ENCODE assay signal across 20 cellular contexts in the genomic region with DNA sequence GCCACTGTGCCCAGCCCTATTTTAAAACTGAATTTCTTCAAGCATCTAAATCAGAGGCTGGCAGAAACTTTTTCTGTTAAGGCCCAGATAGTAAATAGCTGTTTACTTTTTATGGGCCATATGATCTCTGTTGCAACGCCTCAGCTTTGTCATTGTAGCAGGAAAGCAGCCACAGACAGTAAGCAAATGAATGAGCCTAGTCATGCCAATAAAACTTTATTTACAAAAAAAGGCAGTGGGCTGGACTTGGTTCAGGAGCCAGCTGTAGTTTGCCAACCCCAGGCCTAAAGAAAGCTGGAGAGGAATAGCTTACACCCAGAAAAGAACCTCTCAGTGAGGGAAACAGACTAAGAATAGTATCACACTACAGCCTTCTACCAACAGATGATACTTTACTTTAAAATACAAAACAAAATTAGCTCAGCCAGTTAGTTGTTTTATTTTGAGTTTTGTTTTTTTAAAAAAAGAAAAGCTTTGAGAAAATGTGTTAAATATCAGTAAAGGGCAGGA. TPM values are rescaled to one million over a fixed set of nuclear protein-coding genes. Genes with fewer than 3 reads are reported as not detected.
DNase-seq lines count a peak whose midpoint lies in the region; ATAC-seq, FAIRE-seq and TF ChIP-seq lines count a peak whose summit lies in the region.
"Had no signal": no experiment of that assay in that cellular context is flagged by ENCODE, and none has a peak within 500 bp of the region (broad histone marks: within the 10 kb centered on the region; RNA-seq: fewer than 3 reads in every experiment).

No MANE protein-coding gene starts in this region.

- no peaks in the 10 kb centered on the region for H4K20me1 ChIP-seq in PC-3 (ENCODE audit: low read length)
- H4K20me1 ChIP-seq in HepG2 (ENCODE audit: insufficient read depth, low read length), result no peaks in the 10 kb centered on the region
- H4K20me1 ChIP-seq: BLaER1 had no signal

- H2AFZ ChIP-seq in PC-3 (ENCODE audit: low read length), result no peak overlapping the region
- H2AFZ ChIP-seq in HepG2 (ENCODE audit: low read length), result no peak overlapping the region

- 0% methylated on average over 1 of the region's 1 CpG for WGBS in HepG2 (ENCODE audit: low lambda C conversion rate)
- 44 to 79% (median 62%) methylated on average over 1 of the region's 1 CpG for WGBS in small intestine, 3 donors

- no peaks in the 10 kb centered on the region for H3K9me2 ChIP-seq in PC-3 (replicated peaks; ENCODE audit: low read length)

- no peaks in the 10 kb centered on the region for H3K27me3 Mint-ChIP-seq in activated CD4-positive, alpha-beta T cell treated with anti-CD3 and anti-CD28 coated beads, Interleukin-2, amount 10 ng/mL, durations not matched to agents 24 days and 14 days

- no peaks in the 10 kb centered on the region for H3K9me3 ChIP-seq in PC-3 (ENCODE audit: low read length)
- H3K9me3 ChIP-seq in HepG2 (ENCODE audit: low read length), result no peaks in the 10 kb centered on the region
- no peaks in the 10 kb centered on the region for H3K9me3 ChIP-seq in small intestine (ENCODE audit: control insufficient read depth, low read depth)
- H3K9me3 ChIP-seq: BLaER1 had no signal

- no peaks in the 10 kb centered on the region for H3K27me3 ChIP-seq in PC-3 (ENCODE audit: low read length)
- no peaks in the 10 kb centered on the region for H3K27me3 ChIP-seq in HepG2 (ENCODE audit: control insufficient read depth in 1 of 2, insufficient read depth in 2 of 2, low read length in 2 of 2)
- H3K27me3 ChIP-seq in small intestine (ENCODE audit: control insufficient read depth in 2 of 2, insufficient read depth in 2 of 2, low read length in 2 of 2), result no peaks in the 10 kb centered on the region
- H3K27me3 ChIP-seq: BLaER1 had no signal

- no peak for TF ChIP-seq RAD21 in HepG2 (CRISPR knock-in tag; IDR thresholded peaks at IDR 0.05)

- peaks cover 8% of the 10 kb centered on the region for H3K4me1 Mint-ChIP-seq in activated CD4-positive, alpha-beta T cell treated with anti-CD3 and anti-CD28 coated beads, Interleukin-2, amount 10 ng/mL, durations not matched to agents 24 days and 14 days

- ATAC-seq in PC-3, result peak; percentile 33
- no peak for ATAC-seq in HepG2
- ATAC-seq: CD8-positive, alpha-beta T cell; HCT116 had no signal

- TF ChIP-seq EP300 in HepG2 (IDR thresholded peaks at IDR 0.05; ENCODE audit: low read depth in 2 of 2, low read length in 2 of 2) (no peak), HepG2 (CRISPR knock-in tag; IDR thresholded peaks at IDR 0.05; ENCODE audit: borderline replicate concordance) (no peak)

- BruUV-seq in PC-3 (replicated peaks; lab: Mats Ljungman, UMichigan), result no TSS peak
- no TSS peak for BruUV-seq in HepG2 (replicated peaks; lab: Mats Ljungman, UMichigan)

- peaks cover 30% of the 10 kb centered on the region for H3K36me3 Mint-ChIP-seq in activated CD4-positive, alpha-beta T cell treated with anti-CD3 and anti-CD28 coated beads, Interleukin-2, amount 10 ng/mL, durations not matched to agents 24 days and 14 days (ENCODE audit: low read depth)
- H3K36me3 Mint-ChIP-seq: CD8-positive, alpha-beta T cell had no signal

- intact Hi-C loops in PC-3 (cut with micrococcal nuclease) (no loop called here), HepG2 (cut with micrococcal nuclease; ENCODE audit: unreplicated experiment) (no loop called here)
- intact Hi-C loops in activated CD4-positive, alpha-beta T cell treated with anti-CD3 and anti-CD28 coated beads, Interleukin-2, amount 10 ng/mL, durations not matched to agents 24 days and 14 days (cut with micrococcal nuclease), result no loop called here

- H3K36me3 ChIP-seq in PC-3 (ENCODE audit: low read depth, low read length) (peaks cover 24% of the 10 kb centered on the region), HepG2 (replicated peaks in 1 of 2; ENCODE audit: control insufficient read depth in 1 of 2, insufficient read depth in 2 of 2, low read length in 2 of 2) (no peaks in the 10 kb centered on the region; a peak in 1 of 5 replicates), small intestine (ENCODE audit: control insufficient read depth in 2 of 2, insufficient read depth in 2 of 2, low read length in 2 of 2) (no peaks in the 10 kb centered on the region)

- no peak overlapping the region for H3K9ac ChIP-seq in PC-3 (ENCODE audit: low read length)
- H3K9ac ChIP-seq in HepG2 (ENCODE audit: insufficient read depth, low read depth, low read length), result no peak overlapping the region
- H3K9ac ChIP-seq: BLaER1 had no signal

- FAIRE-seq in HepG2 (lab: Jason Lieb, UNC) (no peak), small intestine (lab: Jason Lieb, UNC) (no peak)
- FAIRE-seq: D721Med, G401.6, GM18507 had no signal

- CTCF ChIA-PET in PC-3 (lab: Charles Lee) (interaction anchor here (0.6 kb wide), 1 partner anchor 1412 kb away, joined by 3 read pairs; no protein-coding TSS in a partner anchor), HepG2 (lab: Yijun Ruan, JAX; ENCODE audit: low intra/inter-chr PET ratio, low total read pairs) (no interaction called here)

- no peak overlapping the region for H3K4me3 ChIP-seq in AG10803 (ENCODE audit: low read length)
- H3K4me3 ChIP-seq in PC-3 (ENCODE audit: low read length), result no peak overlapping the region
- H3K4me3 ChIP-seq in fibroblast of pulmonary artery (replicated peaks; ENCODE audit: low read depth, low read length), result no peak overlapping the region
- H3K4me3 ChIP-seq in HepG2 (replicated peaks in 1 of 3; ENCODE audit: insufficient read depth in 1 of 3, low read depth in 2 of 3, low read length in 3 of 3), result no peak overlapping the region
- H3K4me3 ChIP-seq in small intestine (ENCODE audit: low read depth in 1 of 2, low read length in 2 of 2), result no peak overlapping the region
- H3K4me3 ChIP-seq: BLaER1 had no signal

- H3K4me1 ChIP-seq in PC-3 (ENCODE audit: insufficient read depth, low read length) (no peaks in the 10 kb centered on the region), HepG2 (ENCODE audit: insufficient read depth, low read length) (no peaks in the 10 kb centered on the region), small intestine (ENCODE audit: control insufficient read depth in 2 of 2, insufficient read depth in 1 of 2, low read depth in 1 of 2, low read length in 1 of 2) (no peaks in the 10 kb centered on the region)

- peak; percentile 18 for DNase-seq in AG10803 (ENCODE audit: low read depth)
- peak; percentile 20 for DNase-seq in PC-3
- peak; percentile 17 for DNase-seq in fibroblast of pulmonary artery (ENCODE audit: low read depth)
- no peak for DNase-seq in HepG2 (ENCODE audit: low spot score)
- DNase-seq in NCI-H226, result no peak
- no peak for DNase-seq in activated CD4-positive, alpha-beta T cell treated with anti-CD3 and anti-CD28 coated beads, Interleukin-2, amount 10 ng/mL, durations not matched to agents 24 days and 14 days
- no peak for DNase-seq in SHP77 treated with DMSO at 0.1 percent for 48 hours (lab: John Stamatoyannopoulos, UW)
- no peak for DNase-seq in small intestine
- DNase-seq: CD8-positive, alpha-beta T cell; DMS79; KG1; NCI-H146; NCI-H2081; NCI-H510A treated with DMSO at 0.1 percent for 48 hours; NCI-H82 had no signal

- H3K4me2 ChIP-seq in PC-3 (ENCODE audit: low read length), result no peak overlapping the region
- no peak overlapping the region for H3K4me2 ChIP-seq in HepG2 (ENCODE audit: low read depth, low read length)
- H3K4me2 ChIP-seq: BLaER1 had no signal

- in situ Hi-C loops in HepG2 (cut with HindIII; ENCODE audit: extremely low pct_ligation_motif_present, low pct_unique_long_range_greater_than_20kb), result no loop called here

- H3K27ac Mint-ChIP-seq in activated CD4-positive, alpha-beta T cell treated with anti-CD3 and anti-CD28 coated beads, Interleukin-2, amount 10 ng/mL, durations not matched to agents 24 days and 14 days, result no peak overlapping the region
- H3K27ac Mint-ChIP-seq: CD8-positive, alpha-beta T cell had no signal

- TF ChIP-seq CTCF in AG10803 (conservative IDR thresholded peaks at IDR 0.05; ENCODE audit: low read length) (no peak), PC-3 (conservative IDR thresholded peaks at IDR 0.05; ENCODE audit: low read depth, low read length) (no peak), fibroblast of pulmonary artery (IDR thresholded peaks at IDR 0.05; ENCODE audit: low read length, missing control alignments) (no peak), HepG2 (CRISPR knock-in tag; IDR thresholded peaks at IDR 0.05) (no peak)

- H3F3A ChIP-seq in PC-3 (ENCODE audit: low read length, unreplicated experiment), result peaks cover 3% of the 10 kb centered on the region

- POLR2A ChIA-PET in PC-3 (lab: Charles Lee; ENCODE audit: unreplicated experiment), result no interaction called here
- POLR2A ChIA-PET in HepG2 (lab: Yijun Ruan, JAX), result no interaction called here

- H3K27ac ChIP-seq in PC-3 (ENCODE audit: low read length) (no peak overlapping the region), HepG2 (ENCODE audit: extremely low read length, insufficient read depth, low read length) (no peak overlapping the region), small intestine (ENCODE audit: low read depth in 1 of 2, low read length in 1 of 2) (no peak overlapping the region)
- H3K27ac ChIP-seq: BLaER1 had no signal

- no peak overlapping the region for H3K4me3 Mint-ChIP-seq in activated CD4-positive, alpha-beta T cell treated with anti-CD3 and anti-CD28 coated beads, Interleukin-2, amount 10 ng/mL, durations not matched to agents 24 days and 14 days
- H3K4me3 Mint-ChIP-seq: CD8-positive, alpha-beta T cell had no signal

- H3K79me2 ChIP-seq in PC-3 (ENCODE audit: low read length), result peaks cover 19% of the 10 kb centered on the region; the same call in 1 of the 2 replicates
- no peaks in the 10 kb centered on the region for H3K79me2 ChIP-seq in HepG2 (ENCODE audit: insufficient read depth, low read length)

- no peaks in the 10 kb centered on the region for H3K9me3 Mint-ChIP-seq in activated CD4-positive, alpha-beta T cell treated with anti-CD3 and anti-CD28 coated beads, Interleukin-2, amount 10 ng/mL, durations not matched to agents 24 days and 14 days
- H3K9me3 Mint-ChIP-seq: CD8-positive, alpha-beta T cell had no signal

- no peak for TF ChIP-seq POLR2A in HepG2 (IDR thresholded peaks at IDR 0.05; ENCODE audit: insufficient read depth in 1 of 2, low read depth in 2 of 2, low read length in 2 of 2)

RNA-seq across cellular contexts. Expression of gene CHST7, which starts 25.5 kb away (rescaled TPM):
- total RNA-seq in PC-3 (2014; rRNA removed) (24.7 and 31.9 TPM in 2 replicates), HepG2 (2016; rRNA removed; fragmentation: Illumina TruSeq; extraction: Trizol) (2.6 and 5.2 TPM in 2 replicates)
- total RNA-seq in HepG2 (2016; cell fraction: cytosol; rRNA removed; fragmentation: Illumina TruSeq; extraction: Trizol; ENCODE audit: low read depth), result 1.1 and 1.3 TPM in 2 replicates
- 2.8 and 5.0 TPM in 2 replicates for total RNA-seq in HepG2 (2016; cell fraction: insoluble cytoplasmic fraction; rRNA removed; fragmentation: Illumina TruSeq; extraction: Trizol)
- total RNA-seq in HepG2 (2016; cell fraction: membrane; rRNA removed; fragmentation: Illumina TruSeq; extraction: Trizol), result 1.9 and 2.2 TPM in 2 replicates
- 3.6 and 5.2 TPM in 2 replicates for total RNA-seq in HepG2 (2016; cell fraction: nucleus; rRNA removed; fragmentation: Illumina TruSeq; extraction: Trizol)
- polyA plus RNA-seq in HepG2 (2011; rRNA removed) (2.4 and 2.8 TPM in 2 replicates), small intestine (1 to 10 TPM in 1 of 3 donors, under 1 TPM in 1, not detected in 1; 0.54 to 3.8 TPM)
- 3.3 and 4.2 TPM in 2 replicates for polyA plus RNA-seq in HepG2 (2011; cell fraction: cytosol; rRNA removed)
- 2.5 and 3.6 TPM in 2 replicates for polyA plus RNA-seq in HepG2 (2011; cell fraction: nucleus; rRNA removed)
- 2.3 and 2.6 TPM in 2 replicates for polyA plus RNA-seq in HepG2 (2012)
- 0.46 and 0.62 TPM in 2 replicates for polyA plus RNA-seq in HepG2 (2016; cell fraction: cytosol; fragmentation: Illumina TruSeq; extraction: Trizol; ENCODE audit: low read depth)
- 1.7 and 2.0 TPM in 2 replicates for polyA plus RNA-seq in HepG2 (2016; cell fraction: insoluble cytoplasmic fraction; fragmentation: Illumina TruSeq; extraction: Trizol; ENCODE audit: low read depth)
- 0.87 and 0.94 TPM in 2 replicates for polyA plus RNA-seq in HepG2 (2016; cell fraction: membrane; fragmentation: Illumina TruSeq; extraction: Trizol; ENCODE audit: low read depth)
- polyA plus RNA-seq in HepG2 (2016; cell fraction: nucleus; fragmentation: Illumina TruSeq; extraction: Trizol; ENCODE audit: insufficient read depth, low read depth), result 3.1 and 3.3 TPM in 2 replicates
- 0.07 and 5.7 TPM in 2 replicates for polyA minus RNA-seq in HepG2 (2011; rRNA and poly(A)+ RNA removed; ENCODE audit: low replicate concordance)
- polyA minus RNA-seq in HepG2 (2011; cell fraction: cytosol; rRNA and poly(A)+ RNA removed), result 2.6 and 4.3 TPM in 2 replicates
- 3.5 and 4.4 TPM in 2 replicates for polyA minus RNA-seq in HepG2 (2011; cell fraction: nucleus; rRNA and poly(A)+ RNA removed)
- 6.5 and 6.9 TPM in 2 replicates for total RNA-seq in activated CD4-positive, alpha-beta T cell treated with anti-CD3 and anti-CD28 coated beads, Interleukin-2, amount 10 ng/mL, durations not matched to agents 24 days and 14 days

RNA-seq across cellular contexts. Expression of gene ZNF674, which starts 53.9 kb away (rescaled TPM):
- total RNA-seq in PC-3 (2014; rRNA removed) (8.2 and 9.0 TPM in 2 replicates), HepG2 (2016; rRNA removed; fragmentation: Illumina TruSeq; extraction: Trizol) (3.5 and 4.2 TPM in 2 replicates)
- 0.35 and 1.0 TPM in 2 replicates for total RNA-seq in HepG2 (2016; cell fraction: cytosol; rRNA removed; fragmentation: Illumina TruSeq; extraction: Trizol; ENCODE audit: low read depth)
- 2.6 and 4.7 TPM in 2 replicates for total RNA-seq in HepG2 (2016; cell fraction: insoluble cytoplasmic fraction; rRNA removed; fragmentation: Illumina TruSeq; extraction: Trizol)
- 1.1 and 1.5 TPM in 2 replicates for total RNA-seq in HepG2 (2016; cell fraction: membrane; rRNA removed; fragmentation: Illumina TruSeq; extraction: Trizol)
- total RNA-seq in HepG2 (2016; cell fraction: nucleus; rRNA removed; fragmentation: Illumina TruSeq; extraction: Trizol), result 2.3 and 4.8 TPM in 2 replicates
- polyA plus RNA-seq in HepG2 (2011; rRNA removed) (2.9 and 4.0 TPM in 2 replicates), small intestine (1 to 10 TPM in 2 of 3 donors, under 1 TPM in 1; 0.89 to 1.5 (median 1.1) TPM)
- 1.3 and 2.6 TPM in 2 replicates for polyA plus RNA-seq in HepG2 (2011; cell fraction: cytosol; rRNA removed)
- polyA plus RNA-seq in HepG2 (2011; cell fraction: nucleus; rRNA removed), result 4.5 and 5.2 TPM in 2 replicates
- 1.7 and 2.4 TPM in 2 replicates for polyA plus RNA-seq in HepG2 (2012)
- polyA plus RNA-seq in HepG2 (2016; cell fraction: cytosol; fragmentation: Illumina TruSeq; extraction: Trizol; ENCODE audit: low read depth), result 0.17 and 0.28 TPM in 2 replicates
- 2.6 and 3.3 TPM in 2 replicates for polyA plus RNA-seq in HepG2 (2016; cell fraction: insoluble cytoplasmic fraction; fragmentation: Illumina TruSeq; extraction: Trizol; ENCODE audit: low read depth)
- 0.33 and 0.52 TPM in 2 replicates for polyA plus RNA-seq in HepG2 (2016; cell fraction: membrane; fragmentation: Illumina TruSeq; extraction: Trizol; ENCODE audit: low read depth)
- polyA plus RNA-seq in HepG2 (2016; cell fraction: nucleus; fragmentation: Illumina TruSeq; extraction: Trizol; ENCODE audit: insufficient read depth, low read depth), result 5.1 and 5.8 TPM in 2 replicates
- polyA minus RNA-seq in HepG2 (2011; rRNA and poly(A)+ RNA removed; ENCODE audit: low replicate concordance), result 9.1 and 19.5 TPM in 2 replicates
- polyA minus RNA-seq in HepG2 (2011; cell fraction: cytosol; rRNA and poly(A)+ RNA removed), result 1.8 and 2.8 TPM in 2 replicates
- polyA minus RNA-seq in HepG2 (2011; cell fraction: nucleus; rRNA and poly(A)+ RNA removed), result 6.8 and 9.7 TPM in 2 replicates
- total RNA-seq in activated CD4-positive, alpha-beta T cell treated with anti-CD3 and anti-CD28 coated beads, Interleukin-2, amount 10 ng/mL, durations not matched to agents 24 days and 14 days, result 2.1 and 2.6 TPM in 2 replicates

Comparison
In these comparisons a context has a peak if more than half of its experiments do, and no peak if none do; other contexts are left out.
1. DNase-seq: peak in AG10803 (single experiment), PC-3 (single experiment) and fibroblast of pulmonary artery (single experiment); none in HepG2 (single experiment), NCI-H226 (single experiment), activated CD4-positive, alpha-beta T cell treated with anti-CD3 and anti-CD28 coated beads, Interleukin-2, amount 10 ng/mL, durations not matched to agents 24 days and 14 days (single experiment), SHP77 treated with DMSO at 0.1 percent for 48 hours (single experiment) and small intestine (single experiment).